Comparison of ENCODE assay signal across 1 cellular context in the genomic region with DNA sequence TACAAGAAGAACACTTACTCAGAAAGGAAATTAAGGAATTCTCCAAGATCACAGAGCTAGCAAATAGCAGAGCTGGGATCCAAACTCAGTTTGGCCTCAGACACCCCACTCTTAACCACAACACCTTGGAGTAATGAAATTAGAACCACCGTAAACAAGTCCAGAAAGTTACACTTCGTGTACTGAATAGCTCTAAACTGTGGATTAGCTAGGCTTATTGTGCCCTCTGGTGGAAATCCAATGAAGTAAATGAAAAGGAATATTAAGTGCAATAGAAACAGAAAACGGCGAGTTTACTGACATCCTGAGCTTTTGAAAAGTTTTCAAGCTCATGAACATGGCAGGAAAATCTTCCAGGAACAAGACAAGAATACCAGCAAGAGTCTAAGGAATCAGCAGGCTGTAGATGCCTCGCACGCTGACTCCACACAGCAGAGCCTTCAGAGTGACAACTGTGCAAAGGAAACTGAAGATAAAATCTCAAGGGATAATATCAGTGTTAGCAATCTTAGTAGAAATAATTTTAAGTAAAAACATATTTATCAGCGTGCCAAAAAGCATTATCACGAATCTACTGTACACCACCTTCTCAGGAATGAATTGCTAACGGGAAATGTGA.
TF ChIP-seq lines count a peak whose summit lies in the region.

No MANE protein-coding gene starts in this region.

TF ChIP-seq in H1, 55 proteins besides CTCF, POLR2A, EP300 and RAD21:
- no peak for TF ChIP-seq SRF (IDR thresholded peaks at IDR 0.05; ENCODE audit: low read depth, low read length)
- no peak for TF ChIP-seq CHD1 (IDR thresholded peaks at IDR 0.05; ENCODE audit: low read depth, low read length)
- no peak for TF ChIP-seq FOSL1 (IDR thresholded peaks at IDR 0.05; ENCODE audit: insufficient read depth, low read depth, low read length)
- no peak for TF ChIP-seq GABPA (IDR thresholded peaks at IDR 0.05; ENCODE audit: borderline replicate concordance, insufficient read depth, low read length)
- no peak for TF ChIP-seq KDM1A (IDR thresholded peaks at IDR 0.05; ENCODE audit: borderline replicate concordance, low read length)
- TF ChIP-seq RNF2 (IDR thresholded peaks at IDR 0.05; ENCODE audit: borderline replicate concordance, low read depth, low read length, missing control alignments, poor library complexity, severe bottlenecking), result no peak
- no peak for TF ChIP-seq BCL11A (IDR thresholded peaks at IDR 0.05; ENCODE audit: low read depth in 2 of 2, low read length in 2 of 2)
- no peak for TF ChIP-seq TBP (IDR thresholded peaks at IDR 0.05; ENCODE audit: low read depth, low read length)
- TF ChIP-seq, protein P1, sequence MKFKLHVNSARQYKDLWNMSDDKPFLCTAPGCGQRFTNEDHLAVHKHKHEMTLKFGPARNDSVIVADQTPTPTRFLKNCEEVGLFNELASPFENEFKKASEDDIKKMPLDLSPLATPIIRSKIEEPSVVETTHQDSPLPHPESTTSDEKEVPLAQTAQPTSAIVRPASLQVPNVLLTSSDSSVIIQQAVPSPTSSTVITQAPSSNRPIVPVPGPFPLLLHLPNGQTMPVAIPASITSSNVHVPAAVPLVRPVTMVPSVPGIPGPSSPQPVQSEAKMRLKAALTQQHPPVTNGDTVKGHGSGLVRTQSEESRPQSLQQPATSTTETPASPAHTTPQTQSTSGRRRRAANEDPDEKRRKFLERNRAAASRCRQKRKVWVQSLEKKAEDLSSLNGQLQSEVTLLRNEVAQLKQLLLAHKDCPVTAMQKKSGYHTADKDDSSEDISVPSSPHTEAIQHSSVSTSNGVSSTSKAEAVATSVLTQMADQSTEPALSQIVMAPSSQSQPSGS (IDR thresholded peaks at IDR 0.05; ENCODE audit: low read length), result no peak
- no peak for TF ChIP-seq NRF1 (IDR thresholded peaks at IDR 0.05; ENCODE audit: low read depth, low read length)
- no peak for TF ChIP-seq SAP30 (IDR thresholded peaks at IDR 0.05; ENCODE audit: insufficient read depth, insufficient replicate concordance, low read length)
- TF ChIP-seq MAFK (IDR thresholded peaks at IDR 0.05; ENCODE audit: low read depth, low read length), result no peak
- no peak for TF ChIP-seq SP4 (IDR thresholded peaks at IDR 0.05; ENCODE audit: low read length)
- TF ChIP-seq SP1 (IDR thresholded peaks at IDR 0.05; ENCODE audit: low read depth, low read length), result no peak
- no peak for TF ChIP-seq CBX8 (IDR thresholded peaks at IDR 0.05; ENCODE audit: borderline replicate concordance, low read depth, low read length)
- no peak for TF ChIP-seq TAF1 (IDR thresholded peaks at IDR 0.05; ENCODE audit: low read depth, low read length)
- TF ChIP-seq JUND (IDR thresholded peaks at IDR 0.05; ENCODE audit: low read length), result no peak
- no peak for TF ChIP-seq RFX5 (IDR thresholded peaks at IDR 0.05; ENCODE audit: borderline replicate concordance, low read depth, low read length)
- no peak for TF ChIP-seq SIRT6 (IDR thresholded peaks at IDR 0.05; ENCODE audit: low read length)
- TF ChIP-seq ATF3 (IDR thresholded peaks at IDR 0.05; ENCODE audit: insufficient read depth, low read depth, low read length), result no peak
TF ChIP-seq in H1: peak in this region for 0.
